ENCODE assay signal across 11 cellular contexts in genomic region chr3:33419948-33420347, GRCh38. TPM values are rescaled to one million over a fixed set of nuclear protein-coding genes. Genes with fewer than 3 reads are reported as not detected.
A peak's percentile ranks its signal among the peaks of the same experiment; 100 is the strongest.
DNase-seq lines count a peak whose midpoint lies in the region; ATAC-seq, FAIRE-seq and TF ChIP-seq lines count a peak whose summit lies in the region.
"Had no signal": no experiment of that assay in that cellular context is flagged by ENCODE, and none has a peak within 500 bp of the region (broad histone marks: within the 10 kb centered on the region; RNA-seq: fewer than 3 reads in every experiment).

No MANE protein-coding gene starts in this region.

- H3K4ac ChIP-seq in mesendoderm (ENCODE audit: low read depth, low read length), result no peak overlapping the region

- H4K8ac ChIP-seq in mesendoderm (ENCODE audit: low read depth, low read length), result no peak overlapping the region

- no peaks in the 10 kb centered on the region for H3K9me2 ChIP-seq in MM.1S (replicated peaks; ENCODE audit: insufficient read depth, low read length)

- no peak overlapping the region for H3K4me3 ChIP-seq in MM.1S (ENCODE audit: low read length)
- H3K4me3 ChIP-seq in mesendoderm (ENCODE audit: low read length), result no peak overlapping the region

- intact Hi-C loops in dendritic cell treated with granulocyte-macrophage colony-stimulating factor and Interleukin-4, amounts not matched to agents 40 ng/mL and 50 ng/mL, for 4 days (cut with micrococcal nuclease), result loop anchor here (2.0 kb wide), 1 partner anchor 19 kb away; no protein-coding TSS in a partner anchor

- H3K27ac ChIP-seq in MM.1S (ENCODE audit: low read length) (peak overlapping the region; percentile 65; the same call in 1 of the 2 replicates), mesendoderm (ENCODE audit: low read depth, low read length) (no peak overlapping the region)

- H4K20me1 ChIP-seq in MM.1S (ENCODE audit: insufficient read depth, low read length), result no peaks in the 10 kb centered on the region

- DNase-seq in GM12892 (ENCODE audit: insufficient read length), result no peak
- DNase-seq in GM19239 (ENCODE audit: insufficient read length, low spot score), result no peak
- DNase-seq in MM.1S, result peak; percentile 59
- DNase-seq in mesendoderm, result no peak
- no peak for DNase-seq in D721Med (ENCODE audit: insufficient read length, low spot score)
- DNase-seq: C1 segment of cervical spinal cord, hippocampal formation, NCI-H1048, NCI-H774 had no signal

- peak; percentile 40 for FAIRE-seq in GM12892 (lab: Jason Lieb, UNC)
- FAIRE-seq in GM19239 (lab: Jason Lieb, UNC), result peak; percentile 18
- no peak for FAIRE-seq in D721Med (lab: Jason Lieb, UNC)

- H3K56ac ChIP-seq in mesendoderm (ENCODE audit: low read length), result no peak overlapping the region

- no peak overlapping the region for H4K5ac ChIP-seq in mesendoderm (ENCODE audit: low read length)

- H3K4me1 Mint-ChIP-seq in dendritic cell treated with granulocyte-macrophage colony-stimulating factor and Interleukin-4, amounts not matched to agents 40 ng/mL and 50 ng/mL, for 4 days (ENCODE audit: low read depth), result peaks cover 43% of the 10 kb centered on the region

- no peak for ATAC-seq in HG03097 (IDR thresholded peaks at IDR 0.05; ENCODE audit: low FRiP score, unreplicated experiment)

- H2BK15ac ChIP-seq in mesendoderm (replicated peaks; ENCODE audit: low read depth), result no peak overlapping the region

- peak overlapping the region; percentile 65 for H3K4me3 Mint-ChIP-seq in dendritic cell treated with granulocyte-macrophage colony-stimulating factor and Interleukin-4, amounts not matched to agents 40 ng/mL and 50 ng/mL, for 4 days

- WGBS in mesendoderm (ENCODE audit: extremely low coverage, insufficient coverage, low lambda C conversion rate), result no CpG with 5 or more reads among the region's 1 CpG

- no peak overlapping the region for H2BK120ac ChIP-seq in mesendoderm (ENCODE audit: low read depth, low read length)

- H2AK5ac ChIP-seq in mesendoderm (ENCODE audit: low read length), result no peak overlapping the region

- H3K4me1 ChIP-seq in MM.1S (ENCODE audit: low read length) (peaks cover 20% of the 10 kb centered on the region), mesendoderm (ENCODE audit: control insufficient read depth, low read depth, low read length) (no peaks in the 10 kb centered on the region)

- peaks cover 3% of the 10 kb centered on the region for H3K79me1 ChIP-seq in mesendoderm (ENCODE audit: low read length)

- H2AFZ ChIP-seq in MM.1S (ENCODE audit: low read length), result no peak overlapping the region

- H3K9me3 Mint-ChIP-seq in dendritic cell treated with granulocyte-macrophage colony-stimulating factor and Interleukin-4, amounts not matched to agents 40 ng/mL and 50 ng/mL, for 4 days, result no peaks in the 10 kb centered on the region

- H3K79me2 ChIP-seq in MM.1S (ENCODE audit: low read length) (peaks cover 67% of the 10 kb centered on the region), mesendoderm (ENCODE audit: control insufficient read depth, insufficient read depth, low read length) (peaks cover 4% of the 10 kb centered on the region)

- no peak overlapping the region for H3K18ac ChIP-seq in mesendoderm (ENCODE audit: low read length)

- peaks cover 13% of the 10 kb centered on the region for H3F3A ChIP-seq in MM.1S (ENCODE audit: insufficient read depth, low read length)

- TF ChIP-seq CTCF in MM.1S (IDR thresholded peaks at IDR 0.05; ENCODE audit: low read length) (no peak), D721Med (IDR thresholded peaks at IDR 0.05; ENCODE audit: insufficient read depth, missing control alignments) (no peak)

- no peaks in the 10 kb centered on the region for H3K9me3 ChIP-seq in MM.1S (replicated peaks; ENCODE audit: insufficient read depth, low read length)

- H3K36me3 Mint-ChIP-seq in dendritic cell treated with granulocyte-macrophage colony-stimulating factor and Interleukin-4, amounts not matched to agents 40 ng/mL and 50 ng/mL, for 4 days (ENCODE audit: low read depth), result peaks cover 81% of the 10 kb centered on the region

- H3K27ac Mint-ChIP-seq in dendritic cell treated with granulocyte-macrophage colony-stimulating factor and Interleukin-4, amounts not matched to agents 40 ng/mL and 50 ng/mL, for 4 days, result peak overlapping the region; percentile 82

- peak overlapping the region; percentile 67; the same call in 1 of the 2 replicates for H3K4me2 ChIP-seq in MM.1S (ENCODE audit: low read depth, low read length)
- no peak overlapping the region for H3K4me2 ChIP-seq in mesendoderm (ENCODE audit: low read length)

- H3K23ac ChIP-seq in mesendoderm (ENCODE audit: low read length), result no peak overlapping the region

- H3K36me3 ChIP-seq in MM.1S (replicated peaks; ENCODE audit: insufficient read depth, low read length) (peaks cover 11% of the 10 kb centered on the region; the same call in 1 of the 2 replicates), mesendoderm (ENCODE audit: control insufficient read depth, insufficient read depth, low read length) (no peaks in the 10 kb centered on the region)

- TF ChIP-seq POLR2A in GM12892 (IDR thresholded peaks at IDR 0.05; ENCODE audit: low read depth, low read length), result no peak

- H2BK5ac ChIP-seq in mesendoderm (ENCODE audit: low read length), result no peak overlapping the region

- H3K27me3 Mint-ChIP-seq in dendritic cell treated with granulocyte-macrophage colony-stimulating factor and Interleukin-4, amounts not matched to agents 40 ng/mL and 50 ng/mL, for 4 days, result no peaks in the 10 kb centered on the region

- no peak overlapping the region for H3K9ac ChIP-seq in MM.1S (ENCODE audit: low read length)
- H3K9ac ChIP-seq in mesendoderm (ENCODE audit: low read length), result no peak overlapping the region

- H3K27me3 ChIP-seq in MM.1S (replicated peaks; ENCODE audit: insufficient read depth, low read length) (no peaks in the 10 kb centered on the region), mesendoderm (ENCODE audit: insufficient read depth, low read length, poor library complexity) (no peaks in the 10 kb centered on the region)

RNA-seq across cellular contexts. Expression of gene UBP1, which starts 20.3 kb away (rescaled TPM):
- 51.9 TPM for polyA plus RNA-seq in GM12892 (2012; ENCODE audit: missing spikeins)
- 63.1 TPM for polyA plus RNA-seq in mesendoderm (2013, experiment 1 of 2)
- 69.1 TPM for polyA plus RNA-seq in mesendoderm (2013, experiment 2 of 2)
